ENCODE assay signal across 12 cellular contexts in genomic region chr4:46388860-46389259, GRCh38. TPM values are rescaled to one million over a fixed set of nuclear protein-coding genes. Genes with fewer than 3 reads are reported as not detected.
DNase-seq lines count a peak whose midpoint lies in the region; ATAC-seq, FAIRE-seq and TF ChIP-seq lines count a peak whose summit lies in the region.
"Had no signal": no experiment of that assay in that cellular context is flagged by ENCODE, and none has a peak within 500 bp of the region (broad histone marks: within the 10 kb centered on the region; RNA-seq: fewer than 3 reads in every experiment).

No MANE protein-coding gene starts in this region.

- intact Hi-C loops in aorta (cut with DNase I), result no loop called here

- H3K9me2 ChIP-seq in GM23338 (ENCODE audit: insufficient read depth), result no peaks in the 10 kb centered on the region

- H2AFZ ChIP-seq in GM23338, result peak overlapping the region; percentile 69
- peak overlapping the region; percentile 32 for H2AFZ ChIP-seq in astrocyte (ENCODE audit: low read depth, low read length)

- peaks cover 17% of the 10 kb centered on the region for H3K27me3 Mint-ChIP-seq in GM23338 (ENCODE audit: insufficient read depth, low read depth, poor library complexity)
- H3K27me3 Mint-ChIP-seq in astrocyte (ENCODE audit: low read depth, unreplicated experiment), result no peaks in the 10 kb centered on the region
- no peaks in the 10 kb centered on the region for H3K27me3 Mint-ChIP-seq in endothelial cell (ENCODE audit: unreplicated experiment)

- no peak for DNase-seq in GM23338 (ENCODE audit: low spot score)
- DNase-seq in astrocyte (ENCODE audit: low read depth), result no peak
- no peak for DNase-seq in aorta
- no peak for DNase-seq in brain microvascular endothelial cell
- no peak for DNase-seq in endothelial cell (ENCODE audit: low spot score)
- DNase-seq: activated CD4-positive, alpha-beta memory T cell treated with anti-CD3 and anti-CD28 coated beads, Interleukin-2, amount 10 ng/mL, durations not matched to agents 7 days and 5 days; erythroblast had no signal

- H4K20me1 ChIP-seq in GM23338 (replicated peaks; ENCODE audit: insufficient read depth), result no peaks in the 10 kb centered on the region
- no peaks in the 10 kb centered on the region for H4K20me1 ChIP-seq in astrocyte (ENCODE audit: insufficient read depth, low read length)

- H3K4me3 ChIP-seq in GM23338, result peak overlapping the region; percentile 61
- peak overlapping the region; percentile 46 for H3K4me3 ChIP-seq in astrocyte (ENCODE audit: insufficient read depth, low read depth, low read length)
- peak overlapping the region; percentile 68 for H3K4me3 ChIP-seq in iPS-18a (ENCODE audit: low read length)
- H3K4me3 ChIP-seq in rectal smooth muscle tissue (ENCODE audit: low read length), result peak overlapping the region; percentile 56
- peak overlapping the region in 1 of 2 donors; percentile 22 for H3K4me3 ChIP-seq in aorta (ENCODE audit: low read length in 2 of 2)
- H3K4me3 ChIP-seq in brain microvascular endothelial cell (ENCODE audit: low read depth, low read length), result no peak overlapping the region
- H3K4me3 ChIP-seq: left lung had no signal

- H3K4me2 ChIP-seq in GM23338 (peak overlapping the region; percentile 84), astrocyte (ENCODE audit: low read length) (peak overlapping the region; percentile 88)

- no peak overlapping the region for H3K27ac Mint-ChIP-seq in GM23338
- H3K27ac Mint-ChIP-seq in astrocyte (ENCODE audit: unreplicated experiment), result no peak overlapping the region
- H3K27ac Mint-ChIP-seq in endothelial cell (ENCODE audit: unreplicated experiment), result no peak overlapping the region
- H3K27ac Mint-ChIP-seq: activated CD4-positive, alpha-beta memory T cell treated with anti-CD3 and anti-CD28 coated beads, Interleukin-2, amount 10 ng/mL, durations not matched to agents 7 days and 5 days; activated naive CD4-positive, alpha-beta T cell treated with anti-CD3 and anti-CD28 coated beads, Interleukin-2, amount 50 U/mL, for 72 hours had no signal

- peaks cover 11% of the 10 kb centered on the region for H3K4me1 ChIP-seq in GM23338 (ENCODE audit: insufficient read depth)
- no peaks in the 10 kb centered on the region for H3K4me1 ChIP-seq in astrocyte (ENCODE audit: insufficient read depth, low read length)
- H3K4me1 ChIP-seq in iPS-18a (ENCODE audit: control insufficient read depth, low read depth, low read length), result no peaks in the 10 kb centered on the region
- H3K4me1 ChIP-seq in rectal smooth muscle tissue (ENCODE audit: control insufficient read depth, insufficient read depth, low read length), result no peaks in the 10 kb centered on the region
- H3K4me1 ChIP-seq in aorta (ENCODE audit: control insufficient read depth in 1 of 2, insufficient read depth in 2 of 2, low read length in 2 of 2), result peaks cover 0 to 4% of the 10 kb centered on the region in 2 donors
- H3K4me1 ChIP-seq: left lung had no signal

- no peaks in the 10 kb centered on the region for H3F3A ChIP-seq in GM23338 (replicated peaks; ENCODE audit: low read depth)

- 5 to 6% methylated on average over 10 of the region's 10 CpGs for WGBS in aorta, 2 donors

- H3K36me3 ChIP-seq in GM23338 (ENCODE audit: insufficient read depth) (no peaks in the 10 kb centered on the region), astrocyte (ENCODE audit: insufficient read depth, low read length) (no peaks in the 10 kb centered on the region), iPS-18a (ENCODE audit: control insufficient read depth, low read depth, low read length) (no peaks in the 10 kb centered on the region), rectal smooth muscle tissue (ENCODE audit: control insufficient read depth, insufficient read depth, low read length) (no peaks in the 10 kb centered on the region), aorta (ENCODE audit: control insufficient read depth in 1 of 2, insufficient read depth in 2 of 2, low read length in 1 of 2) (no peaks in the 10 kb centered on the region), brain microvascular endothelial cell (replicated peaks) (no peaks in the 10 kb centered on the region)
- H3K36me3 ChIP-seq: left lung had no signal

- no peak for FAIRE-seq in astrocyte (lab: Jason Lieb, UNC)

- peaks cover 76% of the 10 kb centered on the region for H3K9me3 Mint-ChIP-seq in GM23338
- H3K9me3 Mint-ChIP-seq in astrocyte (ENCODE audit: unreplicated experiment), result peaks cover 8% of the 10 kb centered on the region
- peaks cover 18% of the 10 kb centered on the region for H3K9me3 Mint-ChIP-seq in endothelial cell (ENCODE audit: unreplicated experiment)
- H3K9me3 Mint-ChIP-seq: activated CD4-positive, alpha-beta memory T cell treated with anti-CD3 and anti-CD28 coated beads, Interleukin-2, amount 10 ng/mL, durations not matched to agents 7 days and 5 days had no signal

- no peak for ATAC-seq in GM23338
- ATAC-seq in aorta (ENCODE audit: low FRiP score), result no peak
- no peak for ATAC-seq in HG02973 (IDR thresholded peaks at IDR 0.05; ENCODE audit: unreplicated experiment)
- ATAC-seq: activated naive CD4-positive, alpha-beta T cell treated with anti-CD3 and anti-CD28 coated beads, Interleukin-2, amount 50 U/mL, for 72 hours had no signal

- H3K4me3 Mint-ChIP-seq in GM23338 (no peak overlapping the region; the same call in 2 of the 3 replicates), astrocyte (ENCODE audit: unreplicated experiment) (no peak overlapping the region), endothelial cell (ENCODE audit: unreplicated experiment) (no peak overlapping the region)
- H3K4me3 Mint-ChIP-seq: activated CD4-positive, alpha-beta memory T cell treated with anti-CD3 and anti-CD28 coated beads, Interleukin-2, amount 10 ng/mL, durations not matched to agents 7 days and 5 days had no signal

- H3K27me3 ChIP-seq in GM23338 (ENCODE audit: insufficient read depth) (peaks cover 51% of the 10 kb centered on the region), astrocyte (ENCODE audit: insufficient read depth, low read length) (peaks cover 37% of the 10 kb centered on the region), iPS-18a (ENCODE audit: control insufficient read depth, insufficient read depth, low read length) (peaks cover 47% of the 10 kb centered on the region), rectal smooth muscle tissue (ENCODE audit: control insufficient read depth, insufficient read depth, low read length) (no peaks in the 10 kb centered on the region), aorta (ENCODE audit: control insufficient read depth in 1 of 2, insufficient read depth in 2 of 2, low read length in 1 of 2) (no peaks in the 10 kb centered on the region), brain microvascular endothelial cell (replicated peaks) (no peaks in the 10 kb centered on the region)

- no peaks in the 10 kb centered on the region for H3K9me3 ChIP-seq in astrocyte (ENCODE audit: insufficient read depth, low read depth, low read length)
- no peaks in the 10 kb centered on the region for H3K9me3 ChIP-seq in iPS-18a (ENCODE audit: control insufficient read depth, low read depth, low read length)
- no peaks in the 10 kb centered on the region for H3K9me3 ChIP-seq in aorta (ENCODE audit: control insufficient read depth, low read length)
- H3K9me3 ChIP-seq: left lung had no signal

- no peak overlapping the region for H3K27ac ChIP-seq in GM23338 (ENCODE audit: low read depth)
- no peak overlapping the region for H3K27ac ChIP-seq in astrocyte (ENCODE audit: low read depth, low read length)
- H3K27ac ChIP-seq in iPS-18a (ENCODE audit: low read length), result no peak overlapping the region
- no peak overlapping the region for H3K27ac ChIP-seq in rectal smooth muscle tissue (ENCODE audit: low read depth, low read length)
- H3K27ac ChIP-seq in aorta (ENCODE audit: low read depth in 1 of 2, low read length in 2 of 2), result no peak overlapping the region
- no peak overlapping the region for H3K27ac ChIP-seq in brain microvascular endothelial cell
- H3K27ac ChIP-seq: left lung had no signal

- H3K79me2 ChIP-seq in GM23338 (replicated peaks; ENCODE audit: insufficient read depth) (no peaks in the 10 kb centered on the region), astrocyte (ENCODE audit: insufficient read depth, low read length) (no peaks in the 10 kb centered on the region)

- TF ChIP-seq CTCF in GM23338 (conservative IDR thresholded peaks at IDR 0.05; ENCODE audit: low read depth in 2 of 2) (no peak), astrocyte (IDR thresholded peaks at IDR 0.05; ENCODE audit: insufficient read depth, low read depth, low read length) (no peak), brain microvascular endothelial cell (IDR thresholded peaks at IDR 0.05; ENCODE audit: low read depth, low read length, missing control alignments) (no peak), endothelial cell (IDR thresholded peaks at IDR 0.05; ENCODE audit: unreplicated experiment) (no peak)

- H3K36me3 Mint-ChIP-seq in GM23338 (ENCODE audit: low read depth) (peaks cover 19% of the 10 kb centered on the region; the same call in 2 of the 3 replicates), astrocyte (ENCODE audit: low read depth, unreplicated experiment) (no peaks in the 10 kb centered on the region), endothelial cell (ENCODE audit: low read depth, unreplicated experiment) (no peaks in the 10 kb centered on the region)

- in situ Hi-C loops in brain microvascular endothelial cell (cut with HindIII; ENCODE audit: low pct_ligation_motif_present, low sequenced_read_pairs), result no loop called here

- H3K4me1 Mint-ChIP-seq in GM23338 (no peaks in the 10 kb centered on the region), astrocyte (ENCODE audit: low read depth, unreplicated experiment) (no peaks in the 10 kb centered on the region), endothelial cell (ENCODE audit: unreplicated experiment) (no peaks in the 10 kb centered on the region)

- H3K9ac ChIP-seq in astrocyte (ENCODE audit: low read length), result no peak overlapping the region
- no peak overlapping the region for H3K9ac ChIP-seq in iPS-18a (ENCODE audit: low read length)
- no peak overlapping the region for H3K9ac ChIP-seq in rectal smooth muscle tissue (ENCODE audit: low read length)

TF ChIP-seq in GM23338, 12 proteins besides CTCF, POLR2A, EP300 and RAD21:
- TF ChIP-seq CREB1 (CRISPR knock-in tag; IDR thresholded peaks at IDR 0.05; ENCODE audit: low read depth), result no peak
- no peak for TF ChIP-seq ZNF331 (CRISPR knock-in tag; IDR thresholded peaks at IDR 0.05; ENCODE audit: low read depth)
- no peak for TF ChIP-seq POLR2AphosphoS5 (IDR thresholded peaks at IDR 0.05; ENCODE audit: low read depth)
- TF ChIP-seq JUNB (IDR thresholded peaks at IDR 0.05; ENCODE audit: unreplicated experiment), result no peak
- no peak for TF ChIP-seq STAT1 (IDR thresholded peaks at IDR 0.05; ENCODE audit: unreplicated experiment)
TF ChIP-seq in GM23338: peak in this region for 0.

RNA-seq across cellular contexts. Expression of gene GABRA2, which starts 1.1 kb away (rescaled TPM):
- 2.2 and 2.4 TPM in 2 replicates for total RNA-seq in GM23338 (2014; rRNA removed; shearing (Covaris generic))
- polyA plus RNA-seq in GM23338 (2016; fragmentation: Nextera tagmentation; extraction: Ambion mirVana) (0.80 and 1.6 TPM in 2 replicates), aorta (under 1 TPM in 1 of 2 donors, not detected in 1; 0.05 TPM)
- total RNA-seq in astrocyte (0.17 TPM in 1 of 2 replicates, not detected in the other), aorta (1 to 10 TPM; 1.5 to 6.4 TPM), endothelial cell (ENCODE audit: unreplicated experiment) (not detected)
- total RNA-seq: activated CD4-positive, alpha-beta memory T cell treated with anti-CD3 and anti-CD28 coated beads, Interleukin-2, amount 10 ng/mL, durations not matched to agents 7 days and 5 days; activated naive CD4-positive, alpha-beta T cell treated with anti-CD3 and anti-CD28 coated beads, Interleukin-2, amount 50 U/mL, for 72 hours had no signal
